19 cellular contexts compared by ENCODE assay signal in genomic region chr14:63432888-63433552, GRCh38.
"Had no signal": no experiment of that assay in that cellular context is flagged by ENCODE, and none has a peak within 500 bp of the region (broad histone marks: within the 10 kb centered on the region; RNA-seq: fewer than 3 reads in every experiment).

No MANE protein-coding gene starts in this region.

- H3K36me3 ChIP-seq: lower lobe of right lung had no signal

- ATAC-seq: activated CD8-positive, alpha-beta memory T cell treated with anti-CD3 and anti-CD28 coated beads, Interleukin-2, amount 10 ng/mL, durations not matched to agents 7 days and 5 days; activated naive CD8-positive, alpha-beta T cell treated with anti-CD3 and anti-CD28 coated beads, Interleukin-2, amount 50 U/mL, for 24 hours; lower lobe of right lung; stimulated activated naive CD8-positive, alpha-beta T cell treated with anti-CD3 and anti-CD28 coated beads, Interleukin-15, Interleukin-2, amounts not matched to agents 100 U/mL and 50 U/mL, for 24 hours had no signal

- H3K27ac ChIP-seq: lower lobe of right lung had no signal

- H3K9me3 Mint-ChIP-seq: activated CD4-positive, alpha-beta memory T cell treated with anti-CD3 and anti-CD28 coated beads, Interleukin-2, amount 10 ng/mL, durations not matched to agents 7 days and 5 days; activated naive CD4-positive, alpha-beta T cell treated with anti-CD3 and anti-CD28 coated beads for 36 hours; activated naive CD8-positive, alpha-beta T cell treated with anti-CD3 and anti-CD28 coated beads, Interleukin-2, amount 50 U/mL, for 24 hours; activated T-helper 2 cell treated with anti-CD3 and anti-CD28 coated beads, Interferon-gamma antibody, Interleukin-2, Interleukin-4, amounts not matched to agents 10 μg/mL and 5 μg/mL and 100 μg/mL, durations not matched to agents 14 hours and 24 hours and 36 hours; type B pancreatic cell had no signal

- DNase-seq: activated CD4-positive, alpha-beta memory T cell treated with anti-CD3 and anti-CD28 coated beads, Interleukin-2, amount 10 ng/mL, durations not matched to agents 7 days and 5 days; activated CD4-positive, alpha-beta T cell treated with anti-CD3 and anti-CD28 coated beads for 48 hours; activated CD4-positive, CD25-positive, alpha-beta regulatory T cell; activated CD8-positive, alpha-beta memory T cell treated with anti-CD3 and anti-CD28 coated beads, Interleukin-2, amount 10 ng/mL, durations not matched to agents 7 days and 5 days; activated naive CD4-positive, alpha-beta T cell treated with anti-CD3 and anti-CD28 coated beads for 36 hours; activated naive CD8-positive, alpha-beta T cell treated with anti-CD3 and anti-CD28 coated beads, Interleukin-2, amount 50 U/mL, for 24 hours; anterior cingulate cortex; cortex of kidney; erythroblast; foreskin melanocyte; hypothalamus; lower lobe of right lung; stimulated activated CD4-positive, alpha-beta T cell treated with anti-CD3 and anti-CD28 coated beads, Interleukin-12 subunit alpha, Interleukin-12 subunit beta, amount 100 ng/mL, for 4 hours; stimulated activated CD4-positive, alpha-beta T cell treated with anti-CD3 and anti-CD28 coated beads, Interleukin-1b, Interleukin-23, amount 100 ng/mL, for 48 hours; stimulated activated naive CD8-positive, alpha-beta T cell treated with anti-CD3 and anti-CD28 coated beads, Interleukin-15, Interleukin-2, amounts not matched to agents 100 U/mL and 50 U/mL, for 24 hours; T-helper 9 cell had no signal

- H3K4me3 ChIP-seq: lower lobe of right lung had no signal

- H3K4me3 Mint-ChIP-seq: activated CD4-positive, alpha-beta memory T cell treated with anti-CD3 and anti-CD28 coated beads, Interleukin-2, amount 10 ng/mL, durations not matched to agents 7 days and 5 days; activated CD8-positive, alpha-beta memory T cell treated with anti-CD3 and anti-CD28 coated beads, Interleukin-2, amount 10 ng/mL, durations not matched to agents 7 days and 5 days; activated naive CD4-positive, alpha-beta T cell treated with anti-CD3 and anti-CD28 coated beads for 36 hours; activated naive CD8-positive, alpha-beta T cell treated with anti-CD3 and anti-CD28 coated beads, Interleukin-2, amount 50 U/mL, for 24 hours; type B pancreatic cell had no signal

- H3K27me3 Mint-ChIP-seq: activated CD4-positive, alpha-beta memory T cell treated with anti-CD3 and anti-CD28 coated beads, Interleukin-2, amount 10 ng/mL, durations not matched to agents 7 days and 5 days; activated CD8-positive, alpha-beta memory T cell treated with anti-CD3 and anti-CD28 coated beads, Interleukin-2, amount 10 ng/mL, durations not matched to agents 7 days and 5 days; activated naive CD8-positive, alpha-beta T cell treated with anti-CD3 and anti-CD28 coated beads, Interleukin-2, amount 50 U/mL, for 24 hours; progenitor cell of endocrine pancreas; type B pancreatic cell had no signal

- H3K27ac Mint-ChIP-seq: activated CD4-positive, alpha-beta memory T cell treated with anti-CD3 and anti-CD28 coated beads, Interleukin-2, amount 10 ng/mL, durations not matched to agents 7 days and 5 days; activated CD8-positive, alpha-beta memory T cell treated with anti-CD3 and anti-CD28 coated beads, Interleukin-2, amount 10 ng/mL, durations not matched to agents 7 days and 5 days; activated naive CD4-positive, alpha-beta T cell treated with anti-CD3 and anti-CD28 coated beads for 36 hours; activated naive CD8-positive, alpha-beta T cell treated with anti-CD3 and anti-CD28 coated beads, Interleukin-2, amount 50 U/mL, for 24 hours; activated T-helper 2 cell treated with anti-CD3 and anti-CD28 coated beads, Interferon-gamma antibody, Interleukin-2, Interleukin-4, amounts not matched to agents 10 μg/mL and 5 μg/mL and 100 μg/mL, durations not matched to agents 14 hours and 24 hours and 36 hours; type B pancreatic cell had no signal
